In the genomic region with DNA sequence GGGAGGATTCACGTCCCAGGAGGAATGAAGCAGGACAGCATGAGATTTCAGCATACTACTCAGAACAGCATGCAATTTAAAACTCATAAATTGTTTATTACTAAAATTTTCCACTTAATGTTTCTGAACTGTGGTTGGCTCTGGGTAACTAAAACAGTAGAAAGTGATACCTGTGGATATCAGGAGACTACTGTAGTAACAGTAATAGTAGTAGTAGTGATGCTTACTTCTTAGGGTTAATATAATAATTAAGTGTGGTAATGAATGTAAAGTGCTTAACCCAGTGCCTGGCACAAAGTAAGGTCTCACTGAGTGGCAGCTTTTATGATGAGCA, we compare ENCODE assay signal across 19 cellular contexts.
"Had no signal": no experiment of that assay in that cellular context is flagged by ENCODE, and none has a peak within 500 bp of the region (broad histone marks: within the 10 kb centered on the region; RNA-seq: fewer than 3 reads in every experiment).

No MANE protein-coding gene starts in this region.

- H3K27me3 ChIP-seq: foreskin keratinocyte, heart left ventricle, right lobe of liver, stomach, thyroid gland, uterus had no signal

- H3K9me3 ChIP-seq: heart left ventricle, psoas muscle, right lobe of liver, stomach, thyroid gland, uterus had no signal

- H3K4me3 Mint-ChIP-seq: endodermal cell; naive thymus-derived CD4-positive, alpha-beta T cell; nephron progenitor cell; stimulated activated memory B cell treated with anti-CD40 and anti-IgM and Interleukin-4, amounts not matched to agents 10 μg/mL and 1 μg/mL and 100 μg/mL, for 72 hours; type B pancreatic cell had no signal

- H3K4me1 ChIP-seq: foreskin keratinocyte, psoas muscle, right lobe of liver, stomach, thyroid gland, uterus had no signal

- DNase-seq: effector CD4-positive, alpha-beta T cell; endodermal cell; erythroblast; heart left ventricle; hippocampal formation; naive thymus-derived CD4-positive, alpha-beta T cell; nephron progenitor cell; psoas muscle; retina; right lobe of liver; stimulated activated CD4-positive, alpha-beta T cell treated with anti-CD3 and anti-CD28 coated beads, Interleukin-4, amount 100 ng/mL, for 1 hour; stimulated activated CD8-positive, alpha-beta memory T cell treated with anti-CD3 and anti-CD28 coated beads, Interleukin-4, amount 100 ng/mL, for 48 hours; stomach; thyroid gland; uterus had no signal

- H3K27ac ChIP-seq: coronary artery, foreskin keratinocyte, heart left ventricle, psoas muscle, right lobe of liver, stomach, thyroid gland, uterus had no signal

- H3K4me3 ChIP-seq: coronary artery, heart left ventricle, psoas muscle, right lobe of liver, stomach, thyroid gland, uterus had no signal

- ATAC-seq: heart left ventricle; naive thymus-derived CD4-positive, alpha-beta T cell; right lobe of liver; stimulated activated memory B cell treated with anti-CD40 and anti-IgM and Interleukin-4, amounts not matched to agents 10 μg/mL and 1 μg/mL and 100 μg/mL, for 72 hours had no signal

- H3K4me1 Mint-ChIP-seq: endodermal cell; naive thymus-derived CD4-positive, alpha-beta T cell; nephron progenitor cell; stimulated activated memory B cell treated with anti-CD40 and anti-IgM and Interleukin-4, amounts not matched to agents 10 μg/mL and 1 μg/mL and 100 μg/mL, for 72 hours had no signal

- H3K9me3 Mint-ChIP-seq: endodermal cell; naive thymus-derived CD4-positive, alpha-beta T cell; nephron progenitor cell; stimulated activated memory B cell treated with anti-CD40 and anti-IgM and Interleukin-4, amounts not matched to agents 10 μg/mL and 1 μg/mL and 100 μg/mL, for 72 hours; type B pancreatic cell had no signal

- H3K36me3 ChIP-seq: thyroid gland had no signal

- H3K27me3 Mint-ChIP-seq: naive thymus-derived CD4-positive, alpha-beta T cell; stimulated activated memory B cell treated with anti-CD40 and anti-IgM and Interleukin-4, amounts not matched to agents 10 μg/mL and 1 μg/mL and 100 μg/mL, for 72 hours; type B pancreatic cell had no signal

- H3K27ac Mint-ChIP-seq: endodermal cell; stimulated activated memory B cell treated with anti-CD40 and anti-IgM and Interleukin-4, amounts not matched to agents 10 μg/mL and 1 μg/mL and 100 μg/mL, for 72 hours; type B pancreatic cell had no signal
